ENCODE assay signal across 1 cellular context in the genomic region with DNA sequence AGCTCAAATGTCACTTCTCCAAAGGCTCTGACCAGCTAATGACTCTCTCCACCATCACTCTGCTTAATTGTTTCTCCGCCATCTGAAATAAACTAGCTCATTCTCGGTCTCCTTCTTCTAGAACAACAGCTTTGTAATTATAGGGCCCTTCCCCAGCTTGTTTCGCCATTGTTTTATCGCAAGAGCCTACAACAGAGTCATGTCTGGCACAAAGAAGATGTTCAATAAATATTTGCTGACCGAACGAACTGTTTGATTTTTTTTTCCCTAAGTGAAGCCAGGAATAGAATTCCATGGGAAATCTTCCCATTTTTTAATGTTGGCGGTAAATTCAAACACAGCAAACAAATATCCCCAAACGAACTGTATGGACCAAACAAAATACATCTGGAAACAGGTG.
TF ChIP-seq lines count a peak whose summit lies in the region.

No MANE protein-coding gene starts in this region.

TF ChIP-seq in liver, 16 proteins besides CTCF, POLR2A, EP300 and RAD21 (continued from another document):
- TF ChIP-seq, protein P1, sequence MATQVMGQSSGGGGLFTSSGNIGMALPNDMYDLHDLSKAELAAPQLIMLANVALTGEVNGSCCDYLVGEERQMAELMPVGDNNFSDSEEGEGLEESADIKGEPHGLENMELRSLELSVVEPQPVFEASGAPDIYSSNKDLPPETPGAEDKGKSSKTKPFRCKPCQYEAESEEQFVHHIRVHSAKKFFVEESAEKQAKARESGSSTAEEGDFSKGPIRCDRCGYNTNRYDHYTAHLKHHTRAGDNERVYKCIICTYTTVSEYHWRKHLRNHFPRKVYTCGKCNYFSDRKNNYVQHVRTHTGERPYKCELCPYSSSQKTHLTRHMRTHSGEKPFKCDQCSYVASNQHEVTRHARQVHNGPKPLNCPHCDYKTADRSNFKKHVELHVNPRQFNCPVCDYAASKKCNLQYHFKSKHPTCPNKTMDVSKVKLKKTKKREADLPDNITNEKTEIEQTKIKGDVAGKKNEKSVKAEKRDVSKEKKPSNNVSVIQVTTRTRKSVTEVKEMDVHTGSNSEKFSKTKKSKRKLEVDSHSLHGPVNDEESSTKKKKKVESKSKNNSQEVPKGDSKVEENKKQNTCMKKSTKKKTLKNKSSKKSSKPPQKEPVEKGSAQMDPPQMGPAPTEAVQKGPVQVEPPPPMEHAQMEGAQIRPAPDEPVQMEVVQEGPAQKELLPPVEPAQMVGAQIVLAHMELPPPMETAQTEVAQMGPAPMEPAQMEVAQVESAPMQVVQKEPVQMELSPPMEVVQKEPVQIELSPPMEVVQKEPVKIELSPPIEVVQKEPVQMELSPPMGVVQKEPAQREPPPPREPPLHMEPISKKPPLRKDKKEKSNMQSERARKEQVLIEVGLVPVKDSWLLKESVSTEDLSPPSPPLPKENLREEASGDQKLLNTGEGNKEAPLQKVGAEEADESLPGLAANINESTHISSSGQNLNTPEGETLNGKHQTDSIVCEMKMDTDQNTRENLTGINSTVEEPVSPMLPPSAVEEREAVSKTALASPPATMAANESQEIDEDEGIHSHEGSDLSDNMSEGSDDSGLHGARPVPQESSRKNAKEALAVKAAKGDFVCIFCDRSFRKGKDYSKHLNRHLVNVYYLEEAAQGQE (IDR thresholded peaks at IDR 0.05) = peak; percentile 15
- peak; percentile 77 for TF ChIP-seq YY1 (IDR thresholded peaks at IDR 0.05)
- TF ChIP-seq EGR1 (IDR thresholded peaks at IDR 0.05; ENCODE audit: low read depth in 2 of 2) = no peak
- TF ChIP-seq RXRA (IDR thresholded peaks at IDR 0.05) = peak in 1 of 2 donors; percentile 30
- TF ChIP-seq GABPA (IDR thresholded peaks at IDR 0.05 in 1 of 2, conservative IDR thresholded peaks at IDR 0.05 in 1 of 2) = no peak
- peak; percentile 10 to 28 for TF ChIP-seq HNF4A (conservative IDR thresholded peaks at IDR 0.05)
- TF ChIP-seq SP1 (IDR thresholded peaks at IDR 0.05) = peak; percentile 12
TF ChIP-seq in liver: peak in this region for 5.
